10 cellular contexts compared by ENCODE assay signal in the genomic region with DNA sequence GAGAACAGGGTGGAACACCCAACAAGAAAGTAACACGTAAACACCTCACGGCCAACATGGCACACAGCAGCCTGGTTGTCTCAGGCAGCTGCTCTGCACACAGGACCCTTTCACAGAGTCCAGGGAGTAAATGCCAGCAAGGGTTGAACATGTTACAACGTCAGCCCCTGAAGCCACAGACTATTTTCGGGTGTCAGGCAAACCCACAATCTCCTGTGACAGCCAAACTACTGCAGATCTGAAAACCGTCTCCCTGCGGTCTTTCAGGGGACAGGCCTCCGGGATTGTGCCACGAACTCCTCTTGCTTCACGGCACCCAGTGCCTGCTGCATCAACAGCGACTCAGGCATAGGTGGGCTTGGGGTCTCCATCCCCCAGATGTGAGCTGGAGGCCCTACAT.
DNase-seq lines count a peak whose midpoint lies in the region; ATAC-seq and TF ChIP-seq lines count a peak whose summit lies in the region.
"Had no signal": no experiment of that assay in that cellular context is flagged by ENCODE, and none has a peak within 500 bp of the region (broad histone marks: within the 10 kb centered on the region; RNA-seq: fewer than 3 reads in every experiment).

No MANE protein-coding gene starts in this region.

- peaks cover 74% of the 10 kb centered on the region for H3K4me1 ChIP-seq in OCI-LY1 (ENCODE audit: insufficient read depth, low read length, severe bottlenecking)
- H3K4me1 ChIP-seq in SK-N-SH (ENCODE audit: control insufficient read depth in 1 of 2, insufficient read depth in 2 of 2, low read depth in 1 of 2, low read length in 1 of 2): peaks cover 0 to 4% of the 10 kb centered on the region in 2 experiments; a peak in 2 of 4 replicates
- H3K4me1 ChIP-seq: A549 had no signal

- H3K79me2 ChIP-seq in OCI-LY1 (ENCODE audit: insufficient read depth, low read length) (no peaks in the 10 kb centered on the region), SK-N-SH (ENCODE audit: insufficient read depth) (peaks cover 100% of the 10 kb centered on the region)

- no peaks in the 10 kb centered on the region for H4K20me1 ChIP-seq in OCI-LY1 (ENCODE audit: insufficient read depth, low read length)
- peaks cover 99% of the 10 kb centered on the region for H4K20me1 ChIP-seq in SK-N-SH (ENCODE audit: insufficient read depth)

- peak overlapping the region; percentile 97 for H3K27ac Mint-ChIP-seq in activated naive CD4-positive, alpha-beta T cell treated with anti-CD3 and anti-CD28 coated beads, Interleukin-2, amount 10 ng/mL, durations not matched to agents 7 days and 5 days

- H2AFZ ChIP-seq in OCI-LY1 (ENCODE audit: low read length): no peak overlapping the region
- H2AFZ ChIP-seq in SK-N-SH (ENCODE audit: low read depth): no peak overlapping the region

- POLR2A ChIA-PET in SK-N-SH (lab: Yijun Ruan, JAX): no interaction called here

- no peak for TF ChIP-seq EP300 in SK-N-SH (IDR thresholded peaks at IDR 0.05; ENCODE audit: borderline replicate concordance in 1 of 2, low read depth in 1 of 2, low read length in 1 of 2)

- WGBS in SK-N-SH (ENCODE audit: low lambda C conversion rate): 91% methylated on average over 8 of the region's 10 CpGs

- ATAC-seq in GM21529 (IDR thresholded peaks at IDR 0.05; ENCODE audit: unreplicated experiment): no peak
- ATAC-seq: A549 had no signal

- CTCF ChIA-PET in activated naive CD4-positive, alpha-beta T cell treated with anti-CD3 and anti-CD28 coated beads, Interleukin-2, amount 10 ng/mL, durations not matched to agents 7 days and 5 days (lab: Charles Lee): interaction anchor here (1.1 to 1.7 kb wide), 2 partner anchors 21 to 120 kb away, joined by 3 to 4 read pairs; no protein-coding TSS in a partner anchor
- CTCF ChIA-PET in SK-N-SH (lab: Yijun Ruan, JAX): no interaction called here

- H3K36me3 Mint-ChIP-seq in activated naive CD4-positive, alpha-beta T cell treated with anti-CD3 and anti-CD28 coated beads, Interleukin-2, amount 10 ng/mL, durations not matched to agents 7 days and 5 days: peaks cover 38% of the 10 kb centered on the region

- H3K27me3 Mint-ChIP-seq in activated naive CD4-positive, alpha-beta T cell treated with anti-CD3 and anti-CD28 coated beads, Interleukin-2, amount 10 ng/mL, durations not matched to agents 7 days and 5 days: no peaks in the 10 kb centered on the region

- peak; percentile 47 for DNase-seq in activated CD4-positive, alpha-beta T cell treated with anti-CD3 and anti-CD28 coated beads for 48 hours
- DNase-seq in activated CD4-positive, alpha-beta T cell treated with anti-CD3 and anti-CD28 coated beads for 4 hours: no peak
- DNase-seq in activated naive CD4-positive, alpha-beta T cell treated with anti-CD3 and anti-CD28 coated beads, Interleukin-2, amount 10 ng/mL, durations not matched to agents 7 days and 5 days: peak; percentile 73
- DNase-seq in stimulated activated CD8-positive, alpha-beta memory T cell treated with anti-CD3 and anti-CD28 coated beads, Interleukin-7, amount 100 ng/mL, for 48 hours (ENCODE audit: extremely low read depth in 1 of 2, low read depth in 1 of 2): peak; percentile 38 to 39
- DNase-seq in coronary artery (ENCODE audit: low spot score) (no peak), SK-N-SH (no peak)

- H3K36me3 ChIP-seq in OCI-LY1 (ENCODE audit: insufficient read depth, low read length) (peaks cover 3% of the 10 kb centered on the region; the same call in 1 of the 2 replicates), SK-N-SH (replicated peaks in 1 of 2; ENCODE audit: control insufficient read depth in 1 of 2, insufficient read depth in 2 of 2, low read length in 1 of 2) (peaks cover 0 to 23% of the 10 kb centered on the region in 2 experiments)
- H3K36me3 ChIP-seq: vagina had no signal

- H3K4me3 ChIP-seq in OCI-LY1 (ENCODE audit: low read depth, low read length, poor library complexity, severe bottlenecking) (no peak overlapping the region), coronary artery (no peak overlapping the region), SK-N-SH (ENCODE audit: low read depth in 2 of 2, low read length in 1 of 2) (no peak overlapping the region)
- H3K4me3 ChIP-seq: A549, vagina had no signal

- TF ChIP-seq RAD21 in SK-N-SH (IDR thresholded peaks at IDR 0.05; ENCODE audit: low read length): no peak

- H3K4me1 Mint-ChIP-seq in activated naive CD4-positive, alpha-beta T cell treated with anti-CD3 and anti-CD28 coated beads, Interleukin-2, amount 10 ng/mL, durations not matched to agents 7 days and 5 days: peaks cover 80% of the 10 kb centered on the region

- no peaks in the 10 kb centered on the region for H3K9me3 Mint-ChIP-seq in activated naive CD4-positive, alpha-beta T cell treated with anti-CD3 and anti-CD28 coated beads, Interleukin-2, amount 10 ng/mL, durations not matched to agents 7 days and 5 days

- H3K9me3 ChIP-seq in OCI-LY1 (ENCODE audit: low read length) (no peaks in the 10 kb centered on the region), SK-N-SH (no peaks in the 10 kb centered on the region)
- H3K9me3 ChIP-seq: A549, vagina had no signal

- H3K9ac ChIP-seq in OCI-LY1 (ENCODE audit: low read length) (no peak overlapping the region), SK-N-SH (no peak overlapping the region)

- TF ChIP-seq CTCF in OCI-LY1 (IDR thresholded peaks at IDR 0.05; ENCODE audit: low read length): no peak
- TF ChIP-seq CTCF in coronary artery (IDR thresholded peaks at IDR 0.05): no peak
- TF ChIP-seq CTCF in SK-N-SH (IDR thresholded peaks at IDR 0.05): no peak

- H3K27me3 ChIP-seq in OCI-LY1 (ENCODE audit: insufficient read depth, low read length) (no peaks in the 10 kb centered on the region), SK-N-SH (ENCODE audit: insufficient read depth) (no peaks in the 10 kb centered on the region)
- H3K27me3 ChIP-seq: vagina had no signal

- H3K4me3 Mint-ChIP-seq in activated naive CD4-positive, alpha-beta T cell treated with anti-CD3 and anti-CD28 coated beads, Interleukin-2, amount 10 ng/mL, durations not matched to agents 7 days and 5 days: peak overlapping the region; percentile 21

- H3K4me2 ChIP-seq in OCI-LY1 (ENCODE audit: low read length): peak overlapping the region; percentile 8; the same call in 1 of the 2 replicates
- H3K4me2 ChIP-seq in SK-N-SH: no peak overlapping the region
- H3K4me2 ChIP-seq: A549 had no signal

- no peaks in the 10 kb centered on the region for H3K9me2 ChIP-seq in OCI-LY1 (ENCODE audit: low read depth, low read length)
- no peaks in the 10 kb centered on the region for H3K9me2 ChIP-seq in SK-N-SH

- H3F3A ChIP-seq in OCI-LY1 (ENCODE audit: insufficient read depth, low read length) (no peaks in the 10 kb centered on the region), SK-N-SH (replicated peaks; ENCODE audit: insufficient read depth) (peaks cover 9% of the 10 kb centered on the region)

- peak overlapping the region; percentile 56 for H3K27ac ChIP-seq in OCI-LY1 (ENCODE audit: low read depth, low read length, poor library complexity, severe bottlenecking)
- H3K27ac ChIP-seq in coronary artery: no peak overlapping the region
- H3K27ac ChIP-seq in SK-N-SH (ENCODE audit: low read depth in 2 of 2, low read length in 1 of 2): no peak overlapping the region
- H3K27ac ChIP-seq: A549 had no signal

TF ChIP-seq in SK-N-SH, 30 proteins besides CTCF, POLR2A, EP300 and RAD21 (continues in another document):
- TF ChIP-seq, protein P1, sequence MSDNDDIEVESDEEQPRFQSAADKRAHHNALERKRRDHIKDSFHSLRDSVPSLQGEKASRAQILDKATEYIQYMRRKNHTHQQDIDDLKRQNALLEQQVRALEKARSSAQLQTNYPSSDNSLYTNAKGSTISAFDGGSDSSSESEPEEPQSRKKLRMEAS (IDR thresholded peaks at IDR 0.05; ENCODE audit: low read depth): no peak
- no peak for TF ChIP-seq SMC3 (IDR thresholded peaks at IDR 0.05; ENCODE audit: low read depth, low read length)
- no peak for TF ChIP-seq TCF12 (IDR thresholded peaks at IDR 0.05)
- no peak for TF ChIP-seq NRF1 (IDR thresholded peaks at IDR 0.05; ENCODE audit: low read depth, low read length)
- TF ChIP-seq POLR2AphosphoS5 (IDR thresholded peaks at IDR 0.05; ENCODE audit: low read depth, low read length): no peak
- TF ChIP-seq, protein P2, sequence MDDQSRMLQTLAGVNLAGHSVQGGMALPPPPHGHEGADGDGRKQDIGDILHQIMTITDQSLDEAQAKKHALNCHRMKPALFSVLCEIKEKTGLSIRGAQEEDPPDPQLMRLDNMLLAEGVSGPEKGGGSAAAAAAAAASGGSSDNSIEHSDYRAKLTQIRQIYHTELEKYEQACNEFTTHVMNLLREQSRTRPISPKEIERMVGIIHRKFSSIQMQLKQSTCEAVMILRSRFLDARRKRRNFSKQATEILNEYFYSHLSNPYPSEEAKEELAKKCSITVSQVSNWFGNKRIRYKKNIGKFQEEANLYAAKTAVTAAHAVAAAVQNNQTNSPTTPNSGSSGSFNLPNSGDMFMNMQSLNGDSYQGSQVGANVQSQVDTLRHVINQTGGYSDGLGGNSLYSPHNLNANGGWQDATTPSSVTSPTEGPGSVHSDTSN (IDR thresholded peaks at IDR 0.05): no peak
- TF ChIP-seq RCOR1 (IDR thresholded peaks at IDR 0.05; ENCODE audit: low read length): no peak
- TF ChIP-seq YY1 (IDR thresholded peaks at IDR 0.05; ENCODE audit: low read depth): no peak
- TF ChIP-seq CHD2 (IDR thresholded peaks at IDR 0.05; ENCODE audit: low read length, partially characterized antibody): no peak
- TF ChIP-seq, protein P3, sequence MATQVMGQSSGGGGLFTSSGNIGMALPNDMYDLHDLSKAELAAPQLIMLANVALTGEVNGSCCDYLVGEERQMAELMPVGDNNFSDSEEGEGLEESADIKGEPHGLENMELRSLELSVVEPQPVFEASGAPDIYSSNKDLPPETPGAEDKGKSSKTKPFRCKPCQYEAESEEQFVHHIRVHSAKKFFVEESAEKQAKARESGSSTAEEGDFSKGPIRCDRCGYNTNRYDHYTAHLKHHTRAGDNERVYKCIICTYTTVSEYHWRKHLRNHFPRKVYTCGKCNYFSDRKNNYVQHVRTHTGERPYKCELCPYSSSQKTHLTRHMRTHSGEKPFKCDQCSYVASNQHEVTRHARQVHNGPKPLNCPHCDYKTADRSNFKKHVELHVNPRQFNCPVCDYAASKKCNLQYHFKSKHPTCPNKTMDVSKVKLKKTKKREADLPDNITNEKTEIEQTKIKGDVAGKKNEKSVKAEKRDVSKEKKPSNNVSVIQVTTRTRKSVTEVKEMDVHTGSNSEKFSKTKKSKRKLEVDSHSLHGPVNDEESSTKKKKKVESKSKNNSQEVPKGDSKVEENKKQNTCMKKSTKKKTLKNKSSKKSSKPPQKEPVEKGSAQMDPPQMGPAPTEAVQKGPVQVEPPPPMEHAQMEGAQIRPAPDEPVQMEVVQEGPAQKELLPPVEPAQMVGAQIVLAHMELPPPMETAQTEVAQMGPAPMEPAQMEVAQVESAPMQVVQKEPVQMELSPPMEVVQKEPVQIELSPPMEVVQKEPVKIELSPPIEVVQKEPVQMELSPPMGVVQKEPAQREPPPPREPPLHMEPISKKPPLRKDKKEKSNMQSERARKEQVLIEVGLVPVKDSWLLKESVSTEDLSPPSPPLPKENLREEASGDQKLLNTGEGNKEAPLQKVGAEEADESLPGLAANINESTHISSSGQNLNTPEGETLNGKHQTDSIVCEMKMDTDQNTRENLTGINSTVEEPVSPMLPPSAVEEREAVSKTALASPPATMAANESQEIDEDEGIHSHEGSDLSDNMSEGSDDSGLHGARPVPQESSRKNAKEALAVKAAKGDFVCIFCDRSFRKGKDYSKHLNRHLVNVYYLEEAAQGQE (IDR thresholded peaks at IDR 0.05; ENCODE audit: low read depth, low read length): no peak

Comparison
In these comparisons a context has a peak if more than half of its experiments do, and no peak if none do; other contexts are left out.
1. DNase-seq: peak in activated CD4-positive, alpha-beta T cell treated with anti-CD3 and anti-CD28 coated beads for 48 hours (single experiment), activated naive CD4-positive, alpha-beta T cell treated with anti-CD3 and anti-CD28 coated beads, Interleukin-2, amount 10 ng/mL, durations not matched to agents 7 days and 5 days (single experiment) and stimulated activated CD8-positive, alpha-beta memory T cell treated with anti-CD3 and anti-CD28 coated beads, Interleukin-7, amount 100 ng/mL, for 48 hours (2 of 2); none in activated CD4-positive, alpha-beta T cell treated with anti-CD3 and anti-CD28 coated beads for 4 hours (0 of 2), coronary artery (single experiment) and SK-N-SH (single experiment).